ENCODE assay signal across 17 cellular contexts in the genomic region with DNA sequence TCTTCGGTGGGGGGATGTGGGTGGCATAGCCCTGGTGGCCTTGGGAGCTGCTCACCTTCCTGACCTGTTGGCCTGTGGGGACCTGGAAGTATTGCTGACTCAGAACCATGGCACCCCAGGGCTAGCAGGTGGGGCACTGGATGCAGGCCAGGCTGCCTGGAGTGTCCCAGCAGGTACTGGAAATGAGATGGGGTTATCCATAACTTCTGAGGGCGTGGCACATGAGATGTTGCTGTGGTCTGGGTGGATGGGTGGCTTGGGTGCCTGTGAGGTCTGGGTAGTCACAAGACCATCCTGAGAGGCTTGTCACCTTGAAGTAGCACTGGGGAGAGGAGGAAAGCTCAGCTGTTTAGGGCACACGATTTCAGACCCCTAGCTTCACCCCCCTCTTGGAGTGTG. TPM values are rescaled to one million over a fixed set of nuclear protein-coding genes. Genes with fewer than 3 reads are reported as not detected.
DNase-seq lines count a peak whose midpoint lies in the region; ATAC-seq and TF ChIP-seq lines count a peak whose summit lies in the region.
"Had no signal": no experiment of that assay in that cellular context is flagged by ENCODE, and none has a peak within 500 bp of the region (broad histone marks: within the 10 kb centered on the region; RNA-seq: fewer than 3 reads in every experiment).

No MANE protein-coding gene starts in this region.

- no peak overlapping the region for H3K27ac ChIP-seq in breast epithelium
- H3K27ac ChIP-seq in left lung = no peak overlapping the region
- H3K27ac ChIP-seq in upper lobe of right lung = no peak overlapping the region
- H3K27ac ChIP-seq: transverse colon had no signal

- peaks cover 0 to 14% of the 10 kb centered on the region in 2 donors for H3K27me3 ChIP-seq in breast epithelium
- H3K27me3 ChIP-seq in left lung = peaks cover 5 to 33% of the 10 kb centered on the region in 2 donors
- peaks cover 11% of the 10 kb centered on the region for H3K27me3 ChIP-seq in upper lobe of right lung
- peaks cover 16% of the 10 kb centered on the region for H3K27me3 ChIP-seq in H7 (ENCODE audit: control insufficient read depth, insufficient read depth, low read length)

- peaks cover 20% of the 10 kb centered on the region for H3K4me1 Mint-ChIP-seq in MCF 10A (ENCODE audit: insufficient read depth, unreplicated experiment)
- H3K4me1 Mint-ChIP-seq in activated CD8-positive, alpha-beta T cell treated with anti-CD3 and anti-CD28 coated beads for 36 hours (ENCODE audit: low read depth) = peaks cover 20% of the 10 kb centered on the region

- H3K36me3 Mint-ChIP-seq in MCF 10A (ENCODE audit: insufficient read depth, unreplicated experiment) = peaks cover 67% of the 10 kb centered on the region
- peaks cover 46% of the 10 kb centered on the region for H3K36me3 Mint-ChIP-seq in activated CD8-positive, alpha-beta T cell treated with anti-CD3 and anti-CD28 coated beads for 36 hours (ENCODE audit: low read depth)

- no peak overlapping the region for H3K27ac Mint-ChIP-seq in MCF 10A (ENCODE audit: low read depth, unreplicated experiment)
- H3K27ac Mint-ChIP-seq in activated CD8-positive, alpha-beta T cell treated with anti-CD3 and anti-CD28 coated beads for 36 hours = no peak overlapping the region
- H3K27ac Mint-ChIP-seq: activated naive CD4-positive, alpha-beta T cell treated with anti-CD3 and anti-CD28 coated beads for 36 hours had no signal

- no peak overlapping the region for H3K4me3 Mint-ChIP-seq in MCF 10A (ENCODE audit: unreplicated experiment)
- no peak overlapping the region for H3K4me3 Mint-ChIP-seq in activated CD8-positive, alpha-beta T cell treated with anti-CD3 and anti-CD28 coated beads for 36 hours
- H3K4me3 Mint-ChIP-seq: activated naive CD4-positive, alpha-beta T cell treated with anti-CD3 and anti-CD28 coated beads for 36 hours; IgD-negative memory B cell had no signal

- H3K36me3 ChIP-seq in breast epithelium (no peaks in the 10 kb centered on the region), left lung (peaks cover 3 to 55% of the 10 kb centered on the region in 2 donors), upper lobe of right lung (peaks cover 55% of the 10 kb centered on the region), H7 (replicated peaks; ENCODE audit: control insufficient read depth, insufficient read depth, low read length) (peaks cover 25% of the 10 kb centered on the region)

- H3K4me1 ChIP-seq in breast epithelium (peaks cover 0 to 7% of the 10 kb centered on the region in 2 donors), left lung (peaks cover 0 to 33% of the 10 kb centered on the region in 2 donors), upper lobe of right lung (peaks cover 4% of the 10 kb centered on the region)

- DNase-seq in MCF 10A (ENCODE audit: unreplicated experiment) (peak; percentile 46), breast epithelium (ENCODE audit: low spot score in 2 of 2) (no peak), left lung (peak in 1 of 2 donors; percentile 59), upper lobe of right lung (no peak), H7 (no peak), hepatic stellate cell (ENCODE audit: low spot score) (no peak)
- DNase-seq in activated CD8-positive, alpha-beta T cell treated with anti-CD3 and anti-CD28 coated beads for 36 hours = no peak
- DNase-seq: activated naive CD4-positive, alpha-beta T cell treated with anti-CD3 and anti-CD28 coated beads for 36 hours; GOT3; NCI-H1105 treated with DMSO at 0.1 percent for 48 hours; NCI-H226; SK-N-SH; stimulated activated CD4-positive, alpha-beta T cell treated with anti-CD3 and anti-CD28 coated beads, Interleukin-2, amount 100 ng/mL, for 48 hours had no signal

- CTCF ChIA-PET in MCF 10A (lab: Yijun Ruan, JAX) = interaction anchor here (0.6 to 0.9 kb wide), 4 partner anchors 12 to 1124 kb away, joined by 3 to 4 read pairs (median 4); no protein-coding TSS in a partner anchor
- CTCF ChIA-PET in activated CD8-positive, alpha-beta T cell treated with anti-CD3 and anti-CD28 coated beads for 36 hours (lab: Charles Lee) = interaction anchor here (0.8 kb wide), 1 partner anchor 119 kb away, joined by 3 read pairs; no protein-coding TSS in a partner anchor

- H3K4me3 ChIP-seq in breast epithelium (no peak overlapping the region), left lung (no peak overlapping the region), upper lobe of right lung (no peak overlapping the region), H7 (ENCODE audit: insufficient read depth, low read depth, low read length) (no peak overlapping the region)
- H3K4me3 ChIP-seq: transverse colon had no signal

- no peaks in the 10 kb centered on the region for H3K9me3 ChIP-seq in breast epithelium
- no peaks in the 10 kb centered on the region for H3K9me3 ChIP-seq in left lung
- no peaks in the 10 kb centered on the region for H3K9me3 ChIP-seq in upper lobe of right lung
- H3K9me3 ChIP-seq: SK-N-SH, transverse colon had no signal

- TF ChIP-seq POLR2A in breast epithelium (IDR thresholded peaks at IDR 0.05) = no peak

- BruUV-seq in MCF 10A (replicated peaks; lab: Mats Ljungman, UMichigan) = no TSS peak

- H3K27me3 Mint-ChIP-seq in MCF 10A (ENCODE audit: insufficient read depth, unreplicated experiment) = no peaks in the 10 kb centered on the region
- H3K27me3 Mint-ChIP-seq in activated CD8-positive, alpha-beta T cell treated with anti-CD3 and anti-CD28 coated beads for 36 hours = no peaks in the 10 kb centered on the region

- no peak for TF ChIP-seq CTCF in MCF 10A (IDR thresholded peaks at IDR 0.05; ENCODE audit: unreplicated experiment)
- TF ChIP-seq CTCF in breast epithelium (IDR thresholded peaks at IDR 0.05) = no peak
- TF ChIP-seq CTCF in activated CD8-positive, alpha-beta T cell treated with anti-CD3 and anti-CD28 coated beads for 36 hours (IDR thresholded peaks at IDR 0.05) = no peak
- no peak for TF ChIP-seq CTCF in left lung (IDR thresholded peaks at IDR 0.05)
- no peak for TF ChIP-seq CTCF in upper lobe of right lung (IDR thresholded peaks at IDR 0.05)

- no peaks in the 10 kb centered on the region for H3K9me3 Mint-ChIP-seq in MCF 10A (ENCODE audit: unreplicated experiment)
- H3K9me3 Mint-ChIP-seq in activated CD8-positive, alpha-beta T cell treated with anti-CD3 and anti-CD28 coated beads for 36 hours = no peaks in the 10 kb centered on the region
- H3K9me3 Mint-ChIP-seq: activated naive CD4-positive, alpha-beta T cell treated with anti-CD3 and anti-CD28 coated beads for 36 hours had no signal

- POLR2A ChIA-PET in MCF 10A (lab: Yijun Ruan, JAX) = interaction anchor here (0.7 to 1.6 kb wide), 4 partner anchors 13 to 125 kb away, joined by 3 to 8 read pairs (median 6); partner anchors contain the start of genes ZBTB45, ZNF324B and ZNF584
- POLR2A ChIA-PET in activated CD8-positive, alpha-beta T cell treated with anti-CD3 and anti-CD28 coated beads for 36 hours (lab: Charles Lee) = interaction anchor here (1.5 to 7.2 kb wide), 2 partner anchors 7 to 12 kb away, joined by 5 to 45 read pairs; partner anchors contain the start of gene RPS5

- intact Hi-C loops in MCF 10A (cut with micrococcal nuclease) = no loop called here
- intact Hi-C loops in breast epithelium (cut with DNase I; ENCODE audit: low total_unique reads) = no loop called here
- intact Hi-C loops in activated CD8-positive, alpha-beta T cell treated with anti-CD3 and anti-CD28 coated beads for 36 hours (cut with micrococcal nuclease) = no loop called here
- intact Hi-C loops in left lung (cut with DNase I) = no loop called here
- intact Hi-C loops in upper lobe of right lung (cut with DNase I) = no loop called here

- peak; percentile 11 for ATAC-seq in activated CD8-positive, alpha-beta T cell treated with anti-CD3 and anti-CD28 coated beads for 36 hours
- ATAC-seq in left lung (peak; percentile 57), upper lobe of right lung (peak; percentile 12), HG02973 (IDR thresholded peaks at IDR 0.05; ENCODE audit: unreplicated experiment) (no peak)
- ATAC-seq: sciatic nerve had no signal

RNA-seq across cellular contexts. Expression of gene RNF225, which starts 0.6 kb away (rescaled TPM):
- total RNA-seq in MCF 10A (2022) = 0.63 and 0.98 TPM in 2 replicates
- total RNA-seq in breast epithelium = 1 to 10 TPM in 1 of 3 donors, not detected in 2; 2.9 TPM
- 1 to 10 TPM in 1 of 2 experiments, under 1 TPM in 1; 0.81 to 1.1 TPM for total RNA-seq in activated CD8-positive, alpha-beta T cell treated with anti-CD3 and anti-CD28 coated beads for 36 hours
- total RNA-seq in left lung = 1 to 10 TPM; 1.9 to 3.2 TPM
- 0.55 TPM for total RNA-seq in upper lobe of right lung
- 0.70 TPM in 1 of 2 replicates, not detected in the other for total RNA-seq in H7 (2014; rRNA removed; shearing (Covaris generic))
- total RNA-seq: sciatic nerve, transverse colon had no signal

RNA-seq across cellular contexts. Expression of gene RPS5, which starts 7.8 kb away (rescaled TPM):
- total RNA-seq in MCF 10A (2022) (1,779 and 1,872 TPM in 2 replicates), breast epithelium (1,000 to 10,000 TPM; 1,794 to 2,659 (median 2,022) TPM), left lung (1,000 to 10,000 TPM in 1 of 2 donors, 100 to 1,000 TPM in 1; 842 to 1,045 TPM), upper lobe of right lung (721 TPM)
- total RNA-seq in activated CD8-positive, alpha-beta T cell treated with anti-CD3 and anti-CD28 coated beads for 36 hours = 1,000 to 10,000 TPM; 1,906 to 1,936 TPM
- total RNA-seq in H7 (2014; rRNA removed; shearing (Covaris generic)) = 2,794 and 2,937 TPM in 2 replicates

RNA-seq across cellular contexts. Expression of gene ZNF584, which starts 13.6 kb away (rescaled TPM):
- total RNA-seq in MCF 10A (2022) = 14.6 and 18.1 TPM in 2 replicates
- total RNA-seq in breast epithelium = 10 to 100 TPM; 13.6 to 16.1 (median 15.8) TPM
- 10 to 100 TPM; 12.0 to 14.3 TPM for total RNA-seq in activated CD8-positive, alpha-beta T cell treated with anti-CD3 and anti-CD28 coated beads for 36 hours
- total RNA-seq in left lung = 10 to 100 TPM in 1 of 2 donors, 1 to 10 TPM in 1; 7.4 to 12.7 TPM
- 9.5 TPM for total RNA-seq in upper lobe of right lung
- total RNA-seq in H7 (2014; rRNA removed; shearing (Covaris generic)) = 3.7 and 10.2 TPM in 2 replicates

RNA-seq across cellular contexts. Expression of gene ZNF837, which starts 14.0 kb away (rescaled TPM):
- total RNA-seq in MCF 10A (2022) (1.5 and 1.7 TPM in 2 replicates), breast epithelium (1 to 10 TPM; 1.3 to 6.6 (median 2.3) TPM), left lung (1 to 10 TPM; 1.7 to 2.1 TPM), upper lobe of right lung (1.6 TPM)
- total RNA-seq in activated CD8-positive, alpha-beta T cell treated with anti-CD3 and anti-CD28 coated beads for 36 hours = 1 to 10 TPM; 1.5 to 1.6 TPM
- 4.4 and 7.7 TPM in 2 replicates for total RNA-seq in H7 (2014; rRNA removed; shearing (Covaris generic))

RNA-seq across cellular contexts. Expression of gene ZNF497, which starts 32.3 kb away (rescaled TPM):
- 3.2 and 3.9 TPM in 2 replicates for total RNA-seq in MCF 10A (2022)
- 1 to 10 TPM in 2 of 3 donors, under 1 TPM in 1; 0.80 to 5.3 (median 3.6) TPM for total RNA-seq in breast epithelium
- 1 to 10 TPM; 1.3 to 1.6 TPM for total RNA-seq in activated CD8-positive, alpha-beta T cell treated with anti-CD3 and anti-CD28 coated beads for 36 hours
- total RNA-seq in left lung = 1 to 10 TPM in 1 of 2 donors, under 1 TPM in 1; 0.76 to 1.2 TPM
- total RNA-seq in upper lobe of right lung = 1.4 TPM
- 3.0 and 3.2 TPM in 2 replicates for total RNA-seq in H7 (2014; rRNA removed; shearing (Covaris generic))
